Comparison of ENCODE assay signal across 17 cellular contexts in genomic region chr16:90015586-90016338, GRCh38.
"Had no signal": no experiment of that assay in that cellular context is flagged by ENCODE, and none has a peak within 500 bp of the region (broad histone marks: within the 10 kb centered on the region; RNA-seq: fewer than 3 reads in every experiment).

No MANE protein-coding gene starts in this region.

- H3K9me3 Mint-ChIP-seq: activated CD4-positive, alpha-beta memory T cell treated with anti-CD3 and anti-CD28 coated beads for 36 hours; activated naive CD4-positive, alpha-beta T cell treated with anti-CD3 and anti-CD28 coated beads, Interleukin-2, amount 50 U/mL, for 24 hours; stimulated activated naive B cell treated with anti-CD40 and anti-IgM and Interleukin-4, amounts not matched to agents 10 μg/mL and 1 μg/mL and 100 μg/mL, for 72 hours had no signal

- H3K36me3 Mint-ChIP-seq: activated CD4-positive, alpha-beta memory T cell treated with anti-CD3 and anti-CD28 coated beads for 36 hours; activated naive CD4-positive, alpha-beta T cell treated with anti-CD3 and anti-CD28 coated beads, Interleukin-2, amount 50 U/mL, for 24 hours had no signal

- H3K4me3 Mint-ChIP-seq: activated CD4-positive, alpha-beta memory T cell treated with anti-CD3 and anti-CD28 coated beads for 36 hours; activated naive CD4-positive, alpha-beta T cell treated with anti-CD3 and anti-CD28 coated beads, Interleukin-2, amount 50 U/mL, for 24 hours; stimulated activated naive B cell treated with anti-CD40 and anti-IgM and Interleukin-4, amounts not matched to agents 10 μg/mL and 1 μg/mL and 100 μg/mL, for 72 hours had no signal

- DNase-seq: activated CD4-positive, alpha-beta memory T cell treated with anti-CD3 and anti-CD28 coated beads for 36 hours; activated CD4-positive, alpha-beta T cell treated with anti-CD3 and anti-CD28 coated beads for 48 hours; activated gamma-delta T cell; activated T-cell treated with anti-CD3 and anti-CD28 coated beads for 4 hours; central memory CD4-positive, alpha-beta T cell; colonic mucosa; heart right ventricle; left lung; mammary epithelial cell; midbrain; sigmoid colon; stimulated activated CD4-positive, alpha-beta T cell treated with anti-CD3 and anti-CD28 coated beads, Interleukin-2, amount 100 ng/mL, for 48 hours; stimulated activated CD8-positive, alpha-beta memory T cell treated with anti-CD3 and anti-CD28 coated beads, Interleukin-4, amount 100 ng/mL, for 48 hours; stimulated activated naive B cell treated with anti-CD40 and anti-IgM and Interleukin-4, amounts not matched to agents 10 μg/mL and 1 μg/mL and 100 μg/mL, for 72 hours; testis; trophoblast cell had no signal

- ATAC-seq: heart right ventricle; left lung; stimulated activated naive B cell treated with anti-CD40 and anti-IgM and Interleukin-4, amounts not matched to agents 10 μg/mL and 1 μg/mL and 100 μg/mL, for 72 hours had no signal

- H3K27ac Mint-ChIP-seq: activated CD4-positive, alpha-beta memory T cell treated with anti-CD3 and anti-CD28 coated beads for 36 hours; activated naive CD4-positive, alpha-beta T cell treated with anti-CD3 and anti-CD28 coated beads, Interleukin-2, amount 50 U/mL, for 24 hours; stimulated activated naive B cell treated with anti-CD40 and anti-IgM and Interleukin-4, amounts not matched to agents 10 μg/mL and 1 μg/mL and 100 μg/mL, for 72 hours had no signal
